Comparison of ENCODE assay signal across 18 cellular contexts in the genomic region with DNA sequence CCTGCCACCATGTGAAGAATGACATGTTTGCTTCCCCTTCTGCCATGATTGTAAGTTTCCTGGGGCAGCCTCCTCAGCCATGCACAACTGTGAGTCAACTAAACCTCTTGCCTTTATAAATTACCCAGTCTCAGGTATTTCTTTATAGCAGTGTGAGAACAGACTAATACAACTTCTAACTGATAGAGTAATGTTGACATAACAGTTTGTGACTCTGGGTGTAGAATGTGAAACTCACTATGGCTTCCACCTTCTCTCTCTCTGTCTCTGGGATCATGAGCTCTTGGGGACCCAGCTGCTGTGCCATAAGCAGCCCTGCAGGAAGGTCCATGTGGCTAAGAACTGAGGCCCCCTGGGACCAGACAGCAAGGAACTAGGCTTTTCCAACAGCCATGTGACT. TPM values are rescaled to one million over a fixed set of nuclear protein-coding genes. Genes with fewer than 3 reads are reported as not detected.
DNase-seq lines count a peak whose midpoint lies in the region; ATAC-seq and TF ChIP-seq lines count a peak whose summit lies in the region.
"Had no signal": no experiment of that assay in that cellular context is flagged by ENCODE, and none has a peak within 500 bp of the region (broad histone marks: within the 10 kb centered on the region; RNA-seq: fewer than 3 reads in every experiment).

No MANE protein-coding gene starts in this region.

- H3K27ac ChIP-seq in osteoblast (ENCODE audit: low read depth, low read length) = no peak overlapping the region
- H3K27ac ChIP-seq: 22Rv1; BLaER1 treated with 17β-estradiol and CSF1 and Interleukin-3, amounts not matched to agents 10 nM and 100 nM had no signal

- no peak for ATAC-seq in HG03135 (IDR thresholded peaks at IDR 0.05; ENCODE audit: unreplicated experiment)

- TF ChIP-seq CTCF in NB4 (IDR thresholded peaks at IDR 0.05; ENCODE audit: low read depth, low read length) (no peak), osteoblast (IDR thresholded peaks at IDR 0.05; ENCODE audit: extremely low read depth, low read depth, low read length) (no peak)

- DNase-seq in NCI-H82 (lab: John Stamatoyannopoulos, UW) = peak; percentile 25
- no peak for DNase-seq in NCI-H82 treated with DMSO at 0.1 percent for 48 hours (lab: John Stamatoyannopoulos, UW; ENCODE audit: unreplicated experiment)
- peak; percentile 19 for DNase-seq in NB4 (ENCODE audit: low read depth)
- peak; percentile 41 for DNase-seq in osteoblast (ENCODE audit: insufficient read length, low spot score, missing footprints)
- DNase-seq in UCSD-AML1 (lab: John Stamatoyannopoulos, UW; ENCODE audit: unreplicated experiment) = no peak
- DNase-seq: ACHN; AML-193; BE2C; CD4-positive, alpha-beta T cell; CD8-positive, alpha-beta memory T cell; DMS53; DMS79 treated with DMSO at 0.1 percent for 48 hours; GOT3; HFFc6 had no signal

- H2AFZ ChIP-seq in osteoblast (ENCODE audit: low read length) = no peak overlapping the region

- no peaks in the 10 kb centered on the region for H3K9me3 ChIP-seq in osteoblast (ENCODE audit: low read depth, low read length)
- H3K9me3 ChIP-seq: BE2C, HAP-1 had no signal

- H4K20me1 ChIP-seq in osteoblast (ENCODE audit: insufficient read depth, low read length) = no peaks in the 10 kb centered on the region
- H4K20me1 ChIP-seq: BLaER1 treated with 17β-estradiol and CSF1 and Interleukin-3, amounts not matched to agents 10 nM and 100 nM had no signal

- H3K4me3 ChIP-seq in NB4 (ENCODE audit: low read depth, low read length) = no peak overlapping the region
- H3K4me3 ChIP-seq in osteoblast (ENCODE audit: insufficient read depth, low read length) = no peak overlapping the region
- H3K4me3 ChIP-seq: BLaER1 treated with 17β-estradiol and CSF1 and Interleukin-3, amounts not matched to agents 10 nM and 100 nM; HAP-1 had no signal

- H3K79me2 ChIP-seq in osteoblast (ENCODE audit: insufficient read depth, low read length) = no peaks in the 10 kb centered on the region

- no peak overlapping the region for H3K4me2 ChIP-seq in osteoblast (ENCODE audit: insufficient read depth, low read length)
- H3K4me2 ChIP-seq: BLaER1 treated with 17β-estradiol and CSF1 and Interleukin-3, amounts not matched to agents 10 nM and 100 nM had no signal

- H3K27me3 ChIP-seq in osteoblast (ENCODE audit: insufficient read depth, low read length) = peaks cover 41% of the 10 kb centered on the region

- no peak for TF ChIP-seq POLR2A in NB4 (IDR thresholded peaks at IDR 0.05; ENCODE audit: extremely low read depth, insufficient read length)

- no peaks in the 10 kb centered on the region for H3K36me3 ChIP-seq in osteoblast (ENCODE audit: insufficient read depth, low read length)
- H3K36me3 ChIP-seq: BE2C; BLaER1 treated with 17β-estradiol and CSF1 and Interleukin-3, amounts not matched to agents 10 nM and 100 nM; HAP-1 had no signal

- no peaks in the 10 kb centered on the region for H3K4me1 ChIP-seq in osteoblast (ENCODE audit: insufficient read depth, low read length)
- H3K4me1 ChIP-seq: BE2C; BLaER1 treated with 17β-estradiol and CSF1 and Interleukin-3, amounts not matched to agents 10 nM and 100 nM; HAP-1 had no signal

RNA-seq across cellular contexts. Expression of gene HLA-G, which starts 3.5 kb away (rescaled TPM):
- not detected in 2 replicates for total RNA-seq in osteoblast

Comparison
In these comparisons a context has a peak if more than half of its experiments do, and no peak if none do; other contexts are left out.
1. DNase-seq: peak in NCI-H82 (single experiment), NB4 (single experiment) and osteoblast (single experiment); none in NCI-H82 treated with DMSO at 0.1 percent for 48 hours (single experiment) and UCSD-AML1 (single experiment).